ENCODE assay signal across 1 cellular context in genomic region chr19:45575216-45575615, GRCh38.
TF ChIP-seq lines count a peak whose summit lies in the region.

No MANE protein-coding gene starts in this region.

TF ChIP-seq in HEK293, 187 proteins besides CTCF, POLR2A, EP300 and RAD21 (continued from another document):
- no peak for TF ChIP-seq ZNF423 (tag by site-specific recombination; IDR thresholded peaks at IDR 0.05)
- no peak for TF ChIP-seq ZNF184 (tag by site-specific recombination; IDR thresholded peaks at IDR 0.05)
- TF ChIP-seq HOXD13 (CRISPR knock-in tag; IDR thresholded peaks at IDR 0.05; ENCODE audit: borderline replicate concordance): no peak
- no peak for TF ChIP-seq ZBTB8A (tag by site-specific recombination; IDR thresholded peaks at IDR 0.05)
- no peak for TF ChIP-seq ZNF677 (tag by site-specific recombination; IDR thresholded peaks at IDR 0.05)
TF ChIP-seq in HEK293: peak in this region for 0.
